ENCODE assay signal across 6 cellular contexts in genomic region chr7:14974688-14975087, GRCh38.
"Had no signal": no experiment of that assay in that cellular context is flagged by ENCODE, and none has a peak within 500 bp of the region (broad histone marks: within the 10 kb centered on the region; RNA-seq: fewer than 3 reads in every experiment).

No MANE protein-coding gene starts in this region.

- H2AFZ ChIP-seq: GM23338 had no signal

- H3K4me3 ChIP-seq: GM23338, HAP-1, K562 had no signal

- H3K9me3 ChIP-seq: HAP-1 had no signal

- H3K4me1 ChIP-seq: HAP-1 had no signal

- H3K36me3 ChIP-seq: HAP-1 had no signal

- H3K4me2 ChIP-seq: GM23338 had no signal

- ATAC-seq: GM23338, K562 had no signal

- DNase-seq: H7, IMR-90, KG1 had no signal
